Comparison of ENCODE assay signal across 8 cellular contexts in the genomic region with DNA sequence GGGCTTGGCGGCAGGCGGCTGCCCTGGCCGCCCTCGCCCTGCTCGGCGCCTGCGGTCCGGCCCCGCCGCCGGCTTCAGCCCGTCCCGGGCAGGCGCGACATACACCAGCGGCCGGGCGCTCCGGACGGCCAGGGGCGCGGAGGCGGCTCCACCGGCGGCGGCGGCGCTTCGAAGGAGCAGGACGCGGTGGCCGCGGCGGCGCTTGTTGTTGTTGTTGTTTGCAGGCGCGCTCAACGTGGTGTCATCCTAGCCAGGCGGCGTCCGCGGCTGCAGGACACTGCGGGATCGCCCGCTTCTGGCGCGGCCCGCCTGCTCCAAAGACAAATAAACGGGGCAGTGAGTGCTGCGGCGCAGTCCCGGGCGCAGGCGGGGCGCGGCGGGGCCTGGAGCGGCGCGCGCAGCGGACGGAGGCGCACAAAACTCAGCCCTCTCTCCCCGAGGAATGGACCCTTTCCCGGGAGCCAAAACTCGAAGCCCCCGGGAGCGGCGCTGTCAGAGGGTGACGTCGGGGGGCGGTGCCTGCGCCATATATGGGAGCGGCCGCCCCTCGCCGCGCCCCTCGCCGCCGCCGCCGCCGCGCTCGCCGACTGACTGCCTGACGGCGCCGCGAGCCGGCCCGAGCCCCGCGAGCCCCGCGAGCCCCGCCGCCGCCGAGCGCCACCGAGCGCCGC. TPM values are rescaled to one million over a fixed set of nuclear protein-coding genes. Genes with fewer than 3 reads are reported as not detected.
DNase-seq lines count a peak whose midpoint lies in the region; ATAC-seq and TF ChIP-seq lines count a peak whose summit lies in the region.

A gene with protein sequence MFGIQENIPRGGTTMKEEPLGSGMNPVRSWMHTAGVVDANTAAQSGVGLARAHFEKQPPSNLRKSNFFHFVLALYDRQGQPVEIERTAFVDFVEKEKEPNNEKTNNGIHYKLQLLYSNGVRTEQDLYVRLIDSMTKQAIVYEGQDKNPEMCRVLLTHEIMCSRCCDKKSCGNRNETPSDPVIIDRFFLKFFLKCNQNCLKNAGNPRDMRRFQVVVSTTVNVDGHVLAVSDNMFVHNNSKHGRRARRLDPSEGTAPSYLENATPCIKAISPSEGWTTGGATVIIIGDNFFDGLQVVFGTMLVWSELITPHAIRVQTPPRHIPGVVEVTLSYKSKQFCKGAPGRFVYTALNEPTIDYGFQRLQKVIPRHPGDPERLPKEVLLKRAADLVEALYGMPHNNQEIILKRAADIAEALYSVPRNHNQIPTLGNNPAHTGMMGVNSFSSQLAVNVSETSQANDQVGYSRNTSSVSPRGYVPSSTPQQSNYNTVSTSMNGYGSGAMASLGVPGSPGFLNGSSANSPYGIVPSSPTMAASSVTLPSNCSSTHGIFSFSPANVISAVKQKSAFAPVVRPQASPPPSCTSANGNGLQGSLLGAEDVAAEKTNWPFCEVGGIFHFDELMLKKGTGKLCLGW (minus strand): TSS at position 444 of the 671 bp plus-strand sequence. CDS start 506 bp downstream, outside the sequence.

- intact Hi-C loops in activated CD4-positive, alpha-beta memory T cell treated with anti-CD3 and anti-CD28 coated beads for 36 hours (cut with micrococcal nuclease), result loop anchor here (5.0 to 10.0 kb wide), 3 partner anchors 89 to 927 kb away; a partner anchor contains a TSS

- no peak within 1 kb of the TSS for H3K4me3 ChIP-seq in CD4-positive, CD25-positive, alpha-beta regulatory T cell (ENCODE audit: low read depth, low read length)
- H3K4me3 ChIP-seq in epithelial cell of esophagus (ENCODE audit: low read length), result peak within 1 kb of the TSS; percentile 33
- peak within 1 kb of the TSS; percentile 44 to 56 for H3K4me3 ChIP-seq in mucosa of rectum (ENCODE audit: low read length in 2 of 2)
- H3K4me3 ChIP-seq in tibial nerve, result peak within 1 kb of the TSS; percentile 50 to 71 (median 54)

- peaks cover 55% of the 10 kb centered on the region for H3K27me3 Mint-ChIP-seq in CD4-positive, CD25-positive, alpha-beta regulatory T cell
- H3K27me3 Mint-ChIP-seq in activated CD4-positive, alpha-beta memory T cell treated with anti-CD3 and anti-CD28 coated beads for 36 hours, result peaks cover 62% of the 10 kb centered on the region

- H3K9me3 Mint-ChIP-seq in CD4-positive, CD25-positive, alpha-beta regulatory T cell, result peaks cover 0 to 7% (median 2%) of the 10 kb centered on the region in 7 donors
- H3K9me3 Mint-ChIP-seq in activated CD4-positive, alpha-beta memory T cell treated with anti-CD3 and anti-CD28 coated beads for 36 hours, result no peaks in the 10 kb centered on the region

- H3K27ac ChIP-seq in CD4-positive, CD25-positive, alpha-beta regulatory T cell (ENCODE audit: insufficient read depth, low read length, poor library complexity, severe bottlenecking), result no peak within 1 kb of the TSS
- H3K27ac ChIP-seq in mucosa of rectum (ENCODE audit: low read depth in 2 of 2, low read length in 2 of 2), result no peak within 1 kb of the TSS
- H3K27ac ChIP-seq in tibial nerve, result peak within 1 kb of the TSS; percentile 43 to 89 (median 65)

- H3K27ac Mint-ChIP-seq in CD4-positive, CD25-positive, alpha-beta regulatory T cell, result no peak within 1 kb of the TSS
- no peak within 1 kb of the TSS for H3K27ac Mint-ChIP-seq in activated CD4-positive, alpha-beta memory T cell treated with anti-CD3 and anti-CD28 coated beads for 36 hours

- peak; percentile 49 to 87 for TF ChIP-seq POLR2A in tibial nerve (IDR thresholded peaks at IDR 0.05)

- no peaks in the 10 kb centered on the region for H3K36me3 Mint-ChIP-seq in CD4-positive, CD25-positive, alpha-beta regulatory T cell
- no peaks in the 10 kb centered on the region for H3K36me3 Mint-ChIP-seq in activated CD4-positive, alpha-beta memory T cell treated with anti-CD3 and anti-CD28 coated beads for 36 hours

- peak within 1 kb of the TSS in 1 of 2 donors; percentile 17 for H3K9ac ChIP-seq in mucosa of rectum (ENCODE audit: low read depth in 1 of 2, low read length in 2 of 2)

- H3K36me3 ChIP-seq in CD4-positive, CD25-positive, alpha-beta regulatory T cell (ENCODE audit: control insufficient read depth, insufficient read depth, low read length), result no peaks in the 10 kb centered on the region
- H3K36me3 ChIP-seq in mucosa of rectum (ENCODE audit: control insufficient read depth in 2 of 2, insufficient read depth in 2 of 2, low read length in 2 of 2) (no peaks in the 10 kb centered on the region), tibial nerve (no peaks in the 10 kb centered on the region)

- ATAC-seq in CD4-positive, CD25-positive, alpha-beta regulatory T cell (ENCODE audit: low read depth in 2 of 2), result peak; percentile 45 to 58
- no peak for ATAC-seq in GM19463 (IDR thresholded peaks at IDR 0.05; ENCODE audit: unreplicated experiment)

- peaks cover 26% of the 10 kb centered on the region for H3K27me3 ChIP-seq in CD4-positive, CD25-positive, alpha-beta regulatory T cell (ENCODE audit: control insufficient read depth, insufficient read depth, low read length)
- H3K27me3 ChIP-seq in mucosa of rectum (ENCODE audit: control insufficient read depth in 2 of 2, insufficient read depth in 2 of 2, low read length in 2 of 2) (peaks cover 71 to 87% of the 10 kb centered on the region in 2 donors), tibial nerve (peaks cover 0 to 84% of the 10 kb centered on the region in 2 donors)

- H3K4me1 ChIP-seq in CD4-positive, CD25-positive, alpha-beta regulatory T cell (ENCODE audit: control insufficient read depth, insufficient read depth, low read length, poor library complexity, severe bottlenecking), result peaks cover 36% of the 10 kb centered on the region
- H3K4me1 ChIP-seq in mucosa of rectum (ENCODE audit: control insufficient read depth in 2 of 2, insufficient read depth in 2 of 2, low read length in 2 of 2) (peaks cover 4 to 7% of the 10 kb centered on the region in 2 donors), tibial nerve (peaks cover 0 to 71% (median 12%) of the 10 kb centered on the region in 4 donors)

- peak in 2 of 3 donors; percentile 36 to 49 for DNase-seq in CD4-positive, CD25-positive, alpha-beta regulatory T cell
- DNase-seq in HuH-7.5 (ENCODE audit: low spot score) (peak; percentile 92), epithelial cell of esophagus (ENCODE audit: low read depth) (peak; percentile 44), tibial nerve (ENCODE audit: low spot score in 2 of 2) (peak; percentile 85 to 89), NCI-H510A (lab: John Stamatoyannopoulos, UW) (no peak)
- peak; percentile 47 for DNase-seq in activated CD4-positive, alpha-beta memory T cell treated with anti-CD3 and anti-CD28 coated beads for 36 hours

- peak within 1 kb of the TSS; percentile 54 to 87 (median 65) for H3K4me3 Mint-ChIP-seq in CD4-positive, CD25-positive, alpha-beta regulatory T cell
- peak within 1 kb of the TSS; percentile 63 for H3K4me3 Mint-ChIP-seq in activated CD4-positive, alpha-beta memory T cell treated with anti-CD3 and anti-CD28 coated beads for 36 hours

- peaks cover 10 to 44% (median 20%) of the 10 kb centered on the region in 4 donors for H3K4me1 Mint-ChIP-seq in CD4-positive, CD25-positive, alpha-beta regulatory T cell
- H3K4me1 Mint-ChIP-seq in activated CD4-positive, alpha-beta memory T cell treated with anti-CD3 and anti-CD28 coated beads for 36 hours (ENCODE audit: low read depth), result peaks cover 15% of the 10 kb centered on the region

- H3K9me3 ChIP-seq in CD4-positive, CD25-positive, alpha-beta regulatory T cell (ENCODE audit: control insufficient read depth in 2 of 2, low read length in 2 of 2), result peaks cover 0 to 9% of the 10 kb centered on the region in 2 experiments
- H3K9me3 ChIP-seq in mucosa of rectum (ENCODE audit: control insufficient read depth in 2 of 2, low read length in 2 of 2), result no peaks in the 10 kb centered on the region
- H3K9me3 ChIP-seq in tibial nerve, result no peaks in the 10 kb centered on the region

- TF ChIP-seq CTCF in epithelial cell of esophagus (IDR thresholded peaks at IDR 0.05; ENCODE audit: insufficient read depth, low read depth, low read length, missing control alignments), result no peak
- TF ChIP-seq CTCF in tibial nerve (IDR thresholded peaks at IDR 0.05), result no peak

- TF ChIP-seq EP300 in tibial nerve (IDR thresholded peaks at IDR 0.05), result peak in 1 of 2 donors; percentile 64

- 0 to 2% methylated on average over 15 to 39 of the region's 106 CpGs for WGBS in tibial nerve, 2 donors

- POLR2A ChIA-PET in activated CD4-positive, alpha-beta memory T cell treated with anti-CD3 and anti-CD28 coated beads for 36 hours (lab: Charles Lee), result no interaction called here

- CTCF ChIA-PET in activated CD4-positive, alpha-beta memory T cell treated with anti-CD3 and anti-CD28 coated beads for 36 hours (lab: Charles Lee), result no interaction called here

RNA-seq across cellular contexts. Expression of the gene that starts here (rescaled TPM):
- not detected for total RNA-seq in CD4-positive, CD25-positive, alpha-beta regulatory T cell
- not detected for polyA plus RNA-seq in CD4-positive, CD25-positive, alpha-beta regulatory T cell
- not detected for total RNA-seq in activated CD4-positive, alpha-beta memory T cell treated with anti-CD3 and anti-CD28 coated beads for 36 hours
- total RNA-seq in tibial nerve, result 10 to 100 TPM; 27.3 to 41.0 (median 31.2) TPM

Comparison
In these comparisons a context has a peak if more than half of its experiments do, and no peak if none do; other contexts are left out.
1. RNA of the gene that starts here (total RNA-seq): 27.3 to 41.0 TPM in tibial nerve; not detected in CD4-positive, CD25-positive, alpha-beta regulatory T cell (single experiment) and not detected in activated CD4-positive, alpha-beta memory T cell treated with anti-CD3 and anti-CD28 coated beads for 36 hours; every median in the first group is over 10 times any median in the second.
2. Peak in DNase-seq and ATAC-seq in CD4-positive, CD25-positive, alpha-beta regulatory T cell; RNA of the gene not detected or under 1 TPM.
3. Peak in DNase-seq in activated CD4-positive, alpha-beta memory T cell treated with anti-CD3 and anti-CD28 coated beads for 36 hours; RNA of the gene not detected or under 1 TPM.
4. H3K27ac ChIP-seq: peak in tibial nerve (4 of 4); none in CD4-positive, CD25-positive, alpha-beta regulatory T cell (single experiment) and mucosa of rectum (0 of 2).